8 cellular contexts compared by ENCODE assay signal in the genomic region with DNA sequence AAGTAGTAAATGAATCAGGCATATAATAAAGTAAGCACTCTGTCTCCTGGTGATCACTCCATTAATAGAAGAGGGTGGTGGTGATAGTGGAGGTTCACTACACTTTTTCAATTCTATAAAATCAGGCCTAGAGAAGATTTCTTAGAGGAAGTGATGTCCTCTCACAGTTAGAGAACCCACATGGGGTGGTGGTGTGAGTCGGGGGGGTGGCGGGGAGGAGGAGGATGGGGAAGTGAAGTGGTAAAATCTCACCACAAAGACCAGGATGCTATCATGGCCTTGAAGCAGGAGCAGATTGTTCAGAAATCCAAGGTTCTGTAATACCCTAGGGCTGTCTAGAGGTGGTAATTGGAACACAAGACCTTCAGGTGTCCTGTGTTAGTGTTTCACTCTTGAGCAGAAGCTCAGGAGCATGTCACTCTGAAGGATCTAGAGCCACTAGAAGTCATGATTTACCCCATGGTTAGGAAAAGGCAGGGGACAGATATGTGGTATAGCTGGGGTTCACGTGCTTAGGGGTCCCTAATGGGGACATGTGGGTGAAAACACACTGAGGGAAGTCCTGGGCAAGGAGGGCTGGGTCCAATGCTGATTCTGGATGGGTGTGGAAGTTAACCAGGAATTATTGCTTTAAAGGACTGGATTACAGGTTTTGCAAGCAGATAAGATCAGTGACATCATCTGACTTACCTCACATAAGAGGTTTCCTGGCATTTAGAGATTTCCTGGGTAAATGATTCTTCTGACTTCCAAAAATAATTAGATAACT. TPM values are rescaled to one million over a fixed set of nuclear protein-coding genes. Genes with fewer than 3 reads are reported as not detected.
A peak's percentile ranks its signal among the peaks of the same experiment; 100 is the strongest.
DNase-seq lines count a peak whose midpoint lies in the region; ATAC-seq and TF ChIP-seq lines count a peak whose summit lies in the region.

No MANE protein-coding gene starts in this region.

- H3K27ac ChIP-seq in HL-60 (replicated peaks) = peak overlapping the region; percentile 90

- TF ChIP-seq CTCF in HL-60 (IDR thresholded peaks at IDR 0.05; ENCODE audit: insufficient read depth, low read length) (no peak), glutamatergic neuron (IDR thresholded peaks at IDR 0.05; ENCODE audit: partially characterized antibody, unreplicated experiment) (no peak)

- H3K27me3 Mint-ChIP-seq in activated T-cell treated with anti-CD3 and anti-CD28 coated beads, Interleukin-2, amount 50 U/mL, for 24 hours = no peaks in the 10 kb centered on the region
- peaks cover 2% of the 10 kb centered on the region for H3K27me3 Mint-ChIP-seq in glutamatergic neuron (ENCODE audit: unreplicated experiment)

- H3K27ac Mint-ChIP-seq in activated T-cell treated with anti-CD3 and anti-CD28 coated beads, Interleukin-2, amount 50 U/mL, for 24 hours = peak overlapping the region; percentile 92
- no peak overlapping the region for H3K27ac Mint-ChIP-seq in glutamatergic neuron (ENCODE audit: unreplicated experiment)

- no peak overlapping the region for H3K4me3 ChIP-seq in HL-60 (replicated peaks; ENCODE audit: insufficient read depth, low read length)

- H3K4me3 Mint-ChIP-seq in activated T-cell treated with anti-CD3 and anti-CD28 coated beads, Interleukin-2, amount 50 U/mL, for 24 hours = peak overlapping the region; percentile 57
- H3K4me3 Mint-ChIP-seq in glutamatergic neuron (ENCODE audit: unreplicated experiment) = no peak overlapping the region

- peaks cover 81% of the 10 kb centered on the region for H3K36me3 Mint-ChIP-seq in activated T-cell treated with anti-CD3 and anti-CD28 coated beads, Interleukin-2, amount 50 U/mL, for 24 hours (ENCODE audit: low read depth)
- H3K36me3 Mint-ChIP-seq in glutamatergic neuron (ENCODE audit: unreplicated experiment) = no peaks in the 10 kb centered on the region

- ATAC-seq in stimulated activated naive CD8-positive, alpha-beta T cell treated with anti-CD3 and anti-CD28 coated beads, Interleukin-15, Interleukin-2, amounts not matched to agents 100 U/mL and 50 U/mL, for 24 hours = peak; percentile 53

- DNase-seq in ELR (ENCODE audit: low read depth) = peak; percentile 35
- DNase-seq in HL-60 (ENCODE audit: low read depth in 1 of 2, low spot score in 1 of 2) = peak; percentile 95 to 96
- DNase-seq in activated T-cell treated with anti-CD3 and anti-CD28 coated beads, Interleukin-2, amount 50 U/mL, for 24 hours = peak; percentile 52
- DNase-seq in kidney tubule cell (ENCODE audit: low spot score) = peak; percentile 44
- peak; percentile 46 for DNase-seq in stimulated activated naive CD8-positive, alpha-beta T cell treated with anti-CD3 and anti-CD28 coated beads, Interleukin-15, Interleukin-2, amounts not matched to agents 100 U/mL and 50 U/mL, for 24 hours
- DNase-seq in glutamatergic neuron = no peak
- DNase-seq in superior temporal gyrus (ENCODE audit: extremely low spot score) = no peak
- no peak for DNase-seq in NCI-H1436 (lab: John Stamatoyannopoulos, UW)

- peaks cover 53% of the 10 kb centered on the region for H3K4me1 Mint-ChIP-seq in activated T-cell treated with anti-CD3 and anti-CD28 coated beads, Interleukin-2, amount 50 U/mL, for 24 hours (ENCODE audit: low read depth)
- H3K4me1 Mint-ChIP-seq in glutamatergic neuron (ENCODE audit: low read depth, unreplicated experiment) = no peaks in the 10 kb centered on the region

- H3K9me3 Mint-ChIP-seq in activated T-cell treated with anti-CD3 and anti-CD28 coated beads, Interleukin-2, amount 50 U/mL, for 24 hours = no peaks in the 10 kb centered on the region
- H3K9me3 Mint-ChIP-seq in glutamatergic neuron (ENCODE audit: unreplicated experiment) = peaks cover 1% of the 10 kb centered on the region

- no peaks in the 10 kb centered on the region for H3K27me3 ChIP-seq in HL-60 (ENCODE audit: insufficient read depth, poor library complexity, severe bottlenecking)

RNA-seq across cellular contexts. Expression of a gene that starts 31.0 kb away (rescaled TPM):
- total RNA-seq in glutamatergic neuron (ENCODE audit: unreplicated experiment) = 1.5 TPM

RNA-seq across cellular contexts. Expression of a gene that starts 42.1 kb away (rescaled TPM):
- 24.6 TPM for total RNA-seq in glutamatergic neuron (ENCODE audit: unreplicated experiment)

Comparison
In these comparisons a context has a peak if more than half of its experiments do, and no peak if none do; other contexts are left out.
1. DNase-seq: peak in ELR (single experiment), HL-60 (2 of 2), activated T-cell treated with anti-CD3 and anti-CD28 coated beads, Interleukin-2, amount 50 U/mL, for 24 hours (single experiment), kidney tubule cell (single experiment) and stimulated activated naive CD8-positive, alpha-beta T cell treated with anti-CD3 and anti-CD28 coated beads, Interleukin-15, Interleukin-2, amounts not matched to agents 100 U/mL and 50 U/mL, for 24 hours (single experiment); none in glutamatergic neuron (single experiment), superior temporal gyrus (single experiment) and NCI-H1436 (single experiment).